In the genomic region with DNA sequence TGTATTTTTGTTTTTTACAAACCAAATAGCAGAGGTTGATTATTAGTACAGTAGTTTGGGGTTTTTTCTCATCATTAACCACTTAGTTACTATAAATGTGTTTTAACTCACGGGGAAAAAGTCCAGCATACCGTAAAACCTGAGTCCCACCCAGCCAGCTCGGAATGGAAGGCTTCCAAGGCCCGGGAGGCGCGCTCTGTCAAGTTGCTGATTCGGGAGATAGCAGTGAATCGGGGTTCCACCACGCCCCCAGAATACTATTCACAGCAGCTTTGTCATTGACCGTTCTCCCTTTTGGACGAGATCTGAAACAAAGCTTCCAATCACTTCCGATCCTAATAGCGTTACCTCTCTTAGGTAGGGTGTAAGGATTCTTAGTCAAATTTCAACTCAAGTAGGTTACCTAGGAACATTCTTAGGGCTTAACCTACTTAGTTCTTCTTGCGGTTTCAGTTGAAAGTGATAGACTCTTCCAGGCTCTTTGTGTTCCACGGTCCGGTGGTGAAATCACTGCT, we compare ENCODE assay signal across 14 cellular contexts.
A peak's percentile ranks its signal among the peaks of the same experiment; 100 is the strongest.
DNase-seq lines count a peak whose midpoint lies in the region; ATAC-seq and TF ChIP-seq lines count a peak whose summit lies in the region.
"Had no signal": no experiment of that assay in that cellular context is flagged by ENCODE, and none has a peak within 500 bp of the region (broad histone marks: within the 10 kb centered on the region; RNA-seq: fewer than 3 reads in every experiment).

No MANE protein-coding gene starts in this region.

- no peaks in the 10 kb centered on the region for H3F3A ChIP-seq in smooth muscle cell (ENCODE audit: low read depth)

- H3K27me3 ChIP-seq in HUES48 (ENCODE audit: control insufficient read depth, insufficient read depth, low read length) (no peaks in the 10 kb centered on the region), liver (ENCODE audit: control insufficient read depth in 4 of 4, insufficient read depth in 4 of 4, low read length in 3 of 4) (no peaks in the 10 kb centered on the region), smooth muscle cell (ENCODE audit: low read depth) (no peaks in the 10 kb centered on the region), body of pancreas (no peaks in the 10 kb centered on the region)
- H3K27me3 ChIP-seq: Peyer's patch had no signal

- 60% methylated on average over 16 of the region's 16 CpGs for WGBS in liver
- 85% methylated on average over 16 of the region's 16 CpGs for WGBS in smooth muscle cell (ENCODE audit: low lambda C conversion rate)
- WGBS in body of pancreas, 2 donors = 70 to 74% methylated on average over 16 of the region's 16 CpGs

- no peak for TF ChIP-seq POLR2A in body of pancreas (IDR thresholded peaks at IDR 0.05)

- no peak for ATAC-seq in body of pancreas

- no peaks in the 10 kb centered on the region for H3K9me3 ChIP-seq in HUES48 (ENCODE audit: control insufficient read depth, insufficient read depth, low read length)
- H3K9me3 ChIP-seq in liver (ENCODE audit: control insufficient read depth in 4 of 4, low read length in 3 of 4) = no peaks in the 10 kb centered on the region
- no peaks in the 10 kb centered on the region for H3K9me3 ChIP-seq in smooth muscle cell (replicated peaks; ENCODE audit: low read depth)
- H3K9me3 ChIP-seq in body of pancreas = no peaks in the 10 kb centered on the region
- H3K9me3 ChIP-seq: Peyer's patch had no signal

- TF ChIP-seq CTCF in liver (IDR thresholded peaks at IDR 0.05; ENCODE audit: low read depth, low read length, missing input control) (no peak), smooth muscle cell (IDR thresholded peaks at IDR 0.05; ENCODE audit: borderline replicate concordance, insufficient read depth, poor library complexity, severe bottlenecking) (no peak), body of pancreas (IDR thresholded peaks at IDR 0.05) (no peak)

- no peak overlapping the region for H2AFZ ChIP-seq in smooth muscle cell (ENCODE audit: low read depth)

- no peak overlapping the region for H3K4me3 ChIP-seq in HUES48 (ENCODE audit: low read depth, low read length)
- H3K4me3 ChIP-seq in liver (ENCODE audit: low read depth in 1 of 3, low read length in 3 of 3) = peak overlapping the region in 2 of 3 donors; percentile 28 to 41
- H3K4me3 ChIP-seq in smooth muscle cell = no peak overlapping the region
- H3K4me3 ChIP-seq in body of pancreas = no peak overlapping the region
- H3K4me3 ChIP-seq: Peyer's patch had no signal

- no peak for TF ChIP-seq RAD21 in liver (IDR thresholded peaks at IDR 0.05)

- DNase-seq in caudate nucleus (lab: John Stamatoyannopoulos, UW) = peak in 1 of 61 donors; percentile 36
- DNase-seq in smooth muscle cell (lab: John Stamatoyannopoulos, UW; ENCODE audit: unreplicated experiment) = no peak
- DNase-seq in NCI-H187 treated with DMSO at 0.1 percent for 48 hours (lab: John Stamatoyannopoulos, UW) = no peak
- no peak for DNase-seq in EL
- DNase-seq in body of pancreas = no peak
- no peak for DNase-seq in activated CD4-positive, alpha-beta T cell treated with anti-CD3 and anti-CD28 coated beads, Interleukin-2, amount 50 U/mL, for 48 hours
- DNase-seq: activated CD4-positive, alpha-beta T cell treated with anti-CD3 and anti-CD28 coated beads, Interleukin-2, amount 50 U/mL, for 4 hours; CD4-positive, alpha-beta T cell; DMS153; effector CD4-positive, alpha-beta T cell; NCI-H1694 treated with DMSO at 0.1 percent for 48 hours had no signal

- H3K27ac ChIP-seq in HUES48 (ENCODE audit: low read depth, low read length) (peak overlapping the region; percentile 19), caudate nucleus (ENCODE audit: low read depth, low read length) (peak overlapping the region; percentile 99), liver (ENCODE audit: low read depth in 1 of 2, low read length in 2 of 2) (no peak overlapping the region), smooth muscle cell (ENCODE audit: low read depth) (no peak overlapping the region), body of pancreas (no peak overlapping the region)
- H3K27ac ChIP-seq: Peyer's patch had no signal

- H4K20me1 ChIP-seq in smooth muscle cell (ENCODE audit: low read depth) = no peaks in the 10 kb centered on the region

- H3K4me1 ChIP-seq in HUES48 (ENCODE audit: control insufficient read depth, insufficient read depth, low read length) (peaks cover 18% of the 10 kb centered on the region; the same call in 1 of the 2 replicates), liver (ENCODE audit: control insufficient read depth in 4 of 4, insufficient read depth in 4 of 4, low read length in 3 of 4) (peaks cover 0 to 20% (median 7%) of the 10 kb centered on the region in 4 donors), smooth muscle cell (ENCODE audit: low read depth) (no peaks in the 10 kb centered on the region), body of pancreas (peaks cover 8% of the 10 kb centered on the region)
- H3K4me1 ChIP-seq: Peyer's patch had no signal

- intact Hi-C loops in body of pancreas (cut with DNase I) = no loop called here

- H3K36me3 ChIP-seq in HUES48 (ENCODE audit: control insufficient read depth, insufficient read depth, low read length) (no peaks in the 10 kb centered on the region), liver (ENCODE audit: control insufficient read depth in 4 of 4, insufficient read depth in 3 of 4, low read depth in 1 of 4, low read length in 3 of 4) (no peaks in the 10 kb centered on the region), smooth muscle cell (ENCODE audit: low read depth) (no peaks in the 10 kb centered on the region), body of pancreas (replicated peaks in 1 of 2; ENCODE audit: insufficient read depth in 1 of 2, low read depth in 2 of 2) (no peaks in the 10 kb centered on the region)
- H3K36me3 ChIP-seq: Peyer's patch had no signal

- peak overlapping the region; percentile 35 for H3K4me2 ChIP-seq in smooth muscle cell

- no peaks in the 10 kb centered on the region for H3K79me2 ChIP-seq in smooth muscle cell (ENCODE audit: low read depth)

- no peak overlapping the region for H3K9ac ChIP-seq in HUES48 (ENCODE audit: low read depth, low read length)
- peak overlapping the region in 1 of 2 donors; percentile 30 for H3K9ac ChIP-seq in liver (ENCODE audit: low read depth in 1 of 2, low read length in 2 of 2)
- H3K9ac ChIP-seq in smooth muscle cell (ENCODE audit: low read depth) = no peak overlapping the region

TF ChIP-seq in liver, 16 proteins besides CTCF, POLR2A, EP300 and RAD21 (continues in another document):
- no peak for TF ChIP-seq NR2F2 (IDR thresholded peaks at IDR 0.05)
- TF ChIP-seq FOXA2 (IDR thresholded peaks at IDR 0.05) = no peak
- TF ChIP-seq SP1 (IDR thresholded peaks at IDR 0.05) = no peak
- no peak for TF ChIP-seq FOXA1 (IDR thresholded peaks at IDR 0.05)
- TF ChIP-seq ATF3 (IDR thresholded peaks at IDR 0.05) = no peak
- TF ChIP-seq, protein P1, sequence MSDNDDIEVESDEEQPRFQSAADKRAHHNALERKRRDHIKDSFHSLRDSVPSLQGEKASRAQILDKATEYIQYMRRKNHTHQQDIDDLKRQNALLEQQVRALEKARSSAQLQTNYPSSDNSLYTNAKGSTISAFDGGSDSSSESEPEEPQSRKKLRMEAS (IDR thresholded peaks at IDR 0.05) = no peak
- no peak for TF ChIP-seq HNF4A (conservative IDR thresholded peaks at IDR 0.05)
- TF ChIP-seq YY1 (IDR thresholded peaks at IDR 0.05) = no peak
- no peak for TF ChIP-seq EGR1 (IDR thresholded peaks at IDR 0.05; ENCODE audit: low read depth in 2 of 2)
- TF ChIP-seq HNF4G (IDR thresholded peaks at IDR 0.05) = no peak
- TF ChIP-seq, protein P2, sequence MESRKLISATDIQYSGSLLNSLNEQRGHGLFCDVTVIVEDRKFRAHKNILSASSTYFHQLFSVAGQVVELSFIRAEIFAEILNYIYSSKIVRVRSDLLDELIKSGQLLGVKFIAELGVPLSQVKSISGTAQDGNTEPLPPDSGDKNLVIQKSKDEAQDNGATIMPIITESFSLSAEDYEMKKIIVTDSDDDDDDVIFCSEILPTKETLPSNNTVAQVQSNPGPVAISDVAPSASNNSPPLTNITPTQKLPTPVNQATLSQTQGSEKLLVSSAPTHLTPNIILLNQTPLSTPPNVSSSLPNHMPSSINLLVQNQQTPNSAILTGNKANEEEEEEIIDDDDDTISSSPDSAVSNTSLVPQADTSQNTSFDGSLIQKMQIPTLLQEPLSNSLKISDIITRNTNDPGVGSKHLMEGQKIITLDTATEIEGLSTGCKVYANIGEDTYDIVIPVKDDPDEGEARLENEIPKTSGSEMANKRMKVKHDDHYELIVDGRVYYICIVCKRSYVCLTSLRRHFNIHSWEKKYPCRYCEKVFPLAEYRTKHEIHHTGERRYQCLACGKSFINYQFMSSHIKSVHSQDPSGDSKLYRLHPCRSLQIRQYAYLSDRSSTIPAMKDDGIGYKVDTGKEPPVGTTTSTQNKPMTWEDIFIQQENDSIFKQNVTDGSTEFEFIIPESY (IDR thresholded peaks at IDR 0.05) = no peak
- TF ChIP-seq JUND (IDR thresholded peaks at IDR 0.05) = no peak
- no peak for TF ChIP-seq RXRA (IDR thresholded peaks at IDR 0.05)
- TF ChIP-seq TAF1 (conservative IDR thresholded peaks at IDR 0.05) = no peak
- no peak for TF ChIP-seq GABPA (IDR thresholded peaks at IDR 0.05 in 1 of 2, conservative IDR thresholded peaks at IDR 0.05 in 1 of 2)

Comparison
In these comparisons a context has a peak if more than half of its experiments do, and no peak if none do; other contexts are left out.
1. H3K27ac ChIP-seq: peak in HUES48 (single experiment) and caudate nucleus (single experiment); none in liver (0 of 2), smooth muscle cell (single experiment) and body of pancreas (0 of 4).
2. H3K4me3 ChIP-seq: peak in liver (2 of 3); none in HUES48 (single experiment), smooth muscle cell (single experiment) and body of pancreas (0 of 2).